In the genomic region with DNA sequence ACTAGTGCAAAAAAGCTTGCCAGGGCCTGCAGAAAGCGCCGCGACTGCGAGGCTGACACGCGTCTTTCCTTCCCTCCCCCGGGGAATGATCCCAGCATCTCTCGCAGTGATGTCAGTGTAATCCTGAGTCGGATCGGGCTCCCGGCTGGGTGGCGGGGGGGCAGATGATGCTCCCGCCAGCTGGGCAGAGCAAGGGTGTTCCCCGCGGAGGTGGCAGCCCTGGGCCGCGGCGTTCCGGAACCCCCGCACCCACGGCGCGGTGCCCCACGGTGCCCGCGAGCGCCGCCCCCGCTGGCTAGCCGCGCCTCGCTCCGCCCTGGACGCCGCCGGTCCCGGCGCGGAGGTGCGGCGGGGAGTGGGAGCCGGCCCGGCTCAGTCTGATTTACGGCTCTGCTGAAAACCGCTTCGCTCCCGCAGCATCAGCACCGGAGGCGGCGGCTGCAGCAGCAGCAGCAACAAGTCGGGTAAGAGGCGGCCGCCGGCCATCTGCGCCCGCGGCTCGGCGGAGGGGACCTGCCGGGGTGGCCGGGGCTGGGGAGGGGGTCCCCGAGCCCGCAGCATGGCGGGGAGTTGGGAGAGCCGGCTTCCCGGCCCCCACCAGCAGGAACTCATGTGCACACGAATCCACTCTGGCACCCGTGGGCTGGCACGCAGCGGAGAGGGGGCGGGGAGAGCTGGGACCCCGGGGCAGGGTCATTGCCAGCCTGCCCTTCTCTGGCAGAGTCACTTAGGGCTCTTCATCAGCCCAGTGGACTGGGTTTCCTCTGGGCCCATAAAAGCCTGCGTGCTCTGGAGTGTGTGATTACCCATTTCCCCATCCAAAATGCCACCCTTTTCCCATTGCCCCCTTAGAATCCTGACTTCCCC, we compare ENCODE assay signal across 8 cellular contexts. TPM values are rescaled to one million over a fixed set of nuclear protein-coding genes. Genes with fewer than 3 reads are reported as not detected.
DNase-seq lines count a peak whose midpoint lies in the region; ATAC-seq and TF ChIP-seq lines count a peak whose summit lies in the region.

A gene with protein sequence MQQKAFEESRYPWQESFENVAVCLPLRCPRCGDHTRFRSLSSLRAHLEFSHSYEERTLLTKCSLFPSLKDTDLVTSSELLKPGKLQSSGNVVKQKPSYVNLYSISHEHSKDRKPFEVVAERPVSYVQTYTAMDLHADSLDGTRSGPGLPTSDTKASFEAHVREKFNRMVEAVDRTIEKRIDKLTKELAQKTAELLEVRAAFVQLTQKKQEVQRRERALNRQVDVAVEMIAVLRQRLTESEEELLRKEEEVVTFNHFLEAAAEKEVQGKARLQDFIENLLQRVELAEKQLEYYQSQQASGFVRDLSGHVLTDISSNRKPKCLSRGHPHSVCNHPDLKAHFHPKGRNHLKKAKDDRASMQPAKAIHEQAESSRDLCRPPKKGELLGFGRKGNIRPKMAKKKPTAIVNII (plus strand): TSS at position 375 of the 867 bp plus-strand sequence. CDS start 1,825 bp downstream, outside the sequence.

- ATAC-seq in Right ventricle myocardium inferior: peak; percentile 44
- ATAC-seq in body of pancreas: peak; percentile 72

- H3K4me1 ChIP-seq in body of pancreas (peaks cover 12% of the 10 kb centered on the region), iPS-18a (ENCODE audit: control insufficient read depth, low read depth, low read length) (no peaks in the 10 kb centered on the region)

- no peak for TF ChIP-seq POLR2A in body of pancreas (IDR thresholded peaks at IDR 0.05)

- peak within 1 kb of the TSS; percentile 4 to 14 for H3K4me3 ChIP-seq in body of pancreas
- H3K4me3 ChIP-seq in iPS-18a (ENCODE audit: low read length): peak within 1 kb of the TSS; percentile 69
- peak within 1 kb of the TSS; percentile 54 for H3K4me3 ChIP-seq in skeletal muscle cell (ENCODE audit: low read depth, low read length)

- no peak for TF ChIP-seq CTCF in body of pancreas (IDR thresholded peaks at IDR 0.05)

- 1% methylated on average over 15 to 68 of the region's 73 CpGs for WGBS in body of pancreas, 2 donors

- H3K36me3 ChIP-seq in body of pancreas (replicated peaks in 1 of 2; ENCODE audit: insufficient read depth in 1 of 2, low read depth in 2 of 2) (no peaks in the 10 kb centered on the region), iPS-18a (ENCODE audit: control insufficient read depth, low read depth, low read length) (no peaks in the 10 kb centered on the region)

- peak within 1 kb of the TSS; percentile 23 for H3K9ac ChIP-seq in iPS-18a (ENCODE audit: low read length)

- H3K27ac ChIP-seq in body of pancreas (no peak within 1 kb of the TSS), iPS-18a (ENCODE audit: low read length) (no peak within 1 kb of the TSS)

- DNase-seq in Right ventricle myocardium inferior (ENCODE audit: missing footprints) (no peak), cardiac septum (ENCODE audit: low spot score) (no peak), T follicular helper cell (ENCODE audit: low read depth) (peak; percentile 4), body of pancreas (peak in 3 of 4 donors; percentile 14 to 26 (median 16)), skeletal muscle cell (ENCODE audit: low read depth) (no peak), GDM1 (lab: John Stamatoyannopoulos, UW) (no peak), SHP77 treated with DMSO at 0.1 percent for 48 hours (lab: John Stamatoyannopoulos, UW) (no peak)

- H3K9me3 ChIP-seq in body of pancreas: no peaks in the 10 kb centered on the region
- H3K9me3 ChIP-seq in iPS-18a (ENCODE audit: control insufficient read depth, low read depth, low read length): no peaks in the 10 kb centered on the region

- H3K27me3 ChIP-seq in body of pancreas: no peaks in the 10 kb centered on the region
- peaks cover 29% of the 10 kb centered on the region for H3K27me3 ChIP-seq in iPS-18a (ENCODE audit: control insufficient read depth, insufficient read depth, low read length)

- intact Hi-C loops in Right ventricle myocardium inferior (cut with DNase I) (no loop called here), cardiac septum (cut with DNase I) (no loop called here), body of pancreas (cut with DNase I) (no loop called here)

RNA-seq across cellular contexts. Expression of the gene that starts here (rescaled TPM):
- not detected for total RNA-seq in Right ventricle myocardium inferior
- total RNA-seq in cardiac septum: 1.2 TPM
- 1 to 10 TPM; 1.0 to 1.6 TPM for total RNA-seq in body of pancreas

Comparison
In these comparisons a context has a peak if more than half of its experiments do, and no peak if none do; other contexts are left out.
1. Peak in ATAC-seq in Right ventricle myocardium inferior; RNA of the gene not detected or under 1 TPM.
2. DNase-seq: peak in T follicular helper cell (single experiment) and body of pancreas (3 of 4); none in Right ventricle myocardium inferior (single experiment), cardiac septum (single experiment), skeletal muscle cell (single experiment), GDM1 (single experiment) and SHP77 treated with DMSO at 0.1 percent for 48 hours (single experiment).
3. H3K4me3 ChIP-seq: peak in every context shown above with its lines; median percentile 69 in iPS-18a; 54 in skeletal muscle cell; 9 in body of pancreas.